8 cellular contexts compared by ENCODE assay signal in the genomic region with DNA sequence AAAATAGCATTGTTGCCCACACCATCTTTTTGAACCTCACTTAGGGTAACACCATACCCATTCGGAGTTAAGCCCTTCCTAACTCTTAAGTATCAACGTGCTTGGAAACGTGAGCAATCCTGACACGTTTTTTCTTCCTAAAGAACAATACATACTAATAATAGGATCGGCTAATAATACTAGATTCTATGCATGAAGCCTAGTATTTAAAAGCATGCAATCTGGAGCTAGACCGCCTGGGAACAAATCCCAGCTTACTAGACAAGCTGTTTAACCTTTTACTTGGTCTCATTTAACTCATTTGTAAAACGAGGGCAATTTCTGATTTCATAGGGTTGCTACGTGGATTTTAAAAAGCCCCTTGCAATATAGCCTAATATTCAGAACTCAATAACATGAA. TPM values are rescaled to one million over a fixed set of nuclear protein-coding genes. Genes with fewer than 3 reads are reported as not detected.
DNase-seq lines count a peak whose midpoint lies in the region; ATAC-seq and TF ChIP-seq lines count a peak whose summit lies in the region.

No MANE protein-coding gene starts in this region.

- H3K27ac ChIP-seq in A673 (ENCODE audit: low read depth, low read length, poor library complexity, severe bottlenecking) (peak overlapping the region; percentile 97), GM23248 (peak overlapping the region; percentile 93), skin epidermis (peak overlapping the region; percentile 72 to 100 (median 98))

- peak overlapping the region; percentile 64 for H3K4me3 ChIP-seq in A673 (ENCODE audit: low read depth, low read length, poor library complexity, severe bottlenecking)
- peak overlapping the region; percentile 93 for H3K4me3 ChIP-seq in GM23248
- peak overlapping the region; percentile 65 to 87 (median 76) for H3K4me3 ChIP-seq in skin epidermis

- H3K9ac ChIP-seq in GM23248: peak overlapping the region; percentile 92

- peaks cover 43% of the 10 kb centered on the region for H3K79me2 ChIP-seq in GM23248 (ENCODE audit: insufficient read depth)

- H3K27ac Mint-ChIP-seq in activated CD4-positive, alpha-beta memory T cell treated with anti-CD3 and anti-CD28 coated beads for 36 hours: peak overlapping the region; percentile 99

- peak; percentile 2 for DNase-seq in A673 (ENCODE audit: low spot score)
- peak; percentile 50 for DNase-seq in GM23248
- DNase-seq in activated CD4-positive, alpha-beta memory T cell treated with anti-CD3 and anti-CD28 coated beads for 36 hours: no peak
- no peak for DNase-seq in left ventricle myocardium superior
- DNase-seq in SHP77 treated with DMSO at 0.1 percent for 48 hours (lab: John Stamatoyannopoulos, UW): no peak
- no peak for DNase-seq in effector CD8-positive, alpha-beta T cell (lab: John Stamatoyannopoulos, UW)
- no peak for DNase-seq in LoVo (ENCODE audit: low spot score)

- POLR2A ChIA-PET in A673 (lab: Charles Lee; ENCODE audit: low non-redundant PET): interaction anchor here (0.6 kb wide), 1 partner anchor 148 kb away, joined by 3 read pairs; no protein-coding TSS in a partner anchor
- POLR2A ChIA-PET in activated CD4-positive, alpha-beta memory T cell treated with anti-CD3 and anti-CD28 coated beads for 36 hours (lab: Charles Lee): interaction anchor here (0.6 to 1.4 kb wide), 4 partner anchors 8 to 654 kb away, joined by 3 to 9 read pairs (median 4); partner anchors contain the start of gene NIPSNAP3A

- no peak for TF ChIP-seq CTCF in A673 (conservative IDR thresholded peaks at IDR 0.05; ENCODE audit: low read depth, low read length)

- H2AFZ ChIP-seq in GM23248: peak overlapping the region; percentile 96

- H4K20me1 ChIP-seq in GM23248 (ENCODE audit: insufficient read depth): no peaks in the 10 kb centered on the region

- H3K4me1 ChIP-seq in A673 (ENCODE audit: insufficient read depth, low read length, poor library complexity, severe bottlenecking) (peaks cover 18% of the 10 kb centered on the region), GM23248 (ENCODE audit: insufficient read depth) (peaks cover 25% of the 10 kb centered on the region)

- H3K27me3 ChIP-seq in A673 (replicated peaks; ENCODE audit: insufficient read depth, low read depth, low read length, poor library complexity) (no peaks in the 10 kb centered on the region), GM23248 (replicated peaks; ENCODE audit: insufficient read depth) (no peaks in the 10 kb centered on the region)

- BruUV-seq in A673 (replicated peaks; lab: Mats Ljungman, UMichigan): no TSS peak

- H3K9me3 ChIP-seq in A673 (ENCODE audit: low read depth, low read length, poor library complexity, severe bottlenecking) (no peaks in the 10 kb centered on the region), GM23248 (ENCODE audit: low read depth) (no peaks in the 10 kb centered on the region)

- peak overlapping the region; percentile 99 for H3K4me2 ChIP-seq in GM23248 (ENCODE audit: unreplicated experiment)

- in situ Hi-C loops in GM23248 (cut with MboI): no loop called here

- peaks cover 7% of the 10 kb centered on the region for H3K36me3 Mint-ChIP-seq in activated CD4-positive, alpha-beta memory T cell treated with anti-CD3 and anti-CD28 coated beads for 36 hours

- no peaks in the 10 kb centered on the region; the same call in 1 of the 2 replicates for H3K9me2 ChIP-seq in GM23248 (ENCODE audit: insufficient read depth)

- H3K4me3 Mint-ChIP-seq in activated CD4-positive, alpha-beta memory T cell treated with anti-CD3 and anti-CD28 coated beads for 36 hours: peak overlapping the region; percentile 90

- H3K4me1 Mint-ChIP-seq in activated CD4-positive, alpha-beta memory T cell treated with anti-CD3 and anti-CD28 coated beads for 36 hours (ENCODE audit: low read depth): peaks cover 32% of the 10 kb centered on the region

- intact Hi-C loops in A673 (cut with micrococcal nuclease; ENCODE audit: unreplicated experiment) (no loop called here), left ventricle myocardium superior (cut with micrococcal nuclease) (no loop called here)
- intact Hi-C loops in activated CD4-positive, alpha-beta memory T cell treated with anti-CD3 and anti-CD28 coated beads for 36 hours (cut with micrococcal nuclease): loop anchor here (5.0 to 10.0 kb wide), 2 partner anchors 902 to 1354 kb away; partner anchors contain the start of gene FSD1L

- H3K9me3 Mint-ChIP-seq in activated CD4-positive, alpha-beta memory T cell treated with anti-CD3 and anti-CD28 coated beads for 36 hours: no peaks in the 10 kb centered on the region

- WGBS in GM23248 (ENCODE audit: low coverage in 1 of 2, low lambda C conversion rate in 2 of 2, missing lambda C conversion rate in 2 of 2), 2 experiments: 3% methylated on average over 8 of the region's 8 CpGs

- CTCF ChIA-PET in A673 (lab: Charles Lee): no interaction called here
- CTCF ChIA-PET in activated CD4-positive, alpha-beta memory T cell treated with anti-CD3 and anti-CD28 coated beads for 36 hours (lab: Charles Lee): interaction anchor here (0.6 kb wide), 1 partner anchor 9 kb away, joined by 3 read pairs; no protein-coding TSS in a partner anchor

- H3K36me3 ChIP-seq in A673 (ENCODE audit: insufficient read depth, low read length, poor library complexity, severe bottlenecking): peaks cover 13% of the 10 kb centered on the region
- no peaks in the 10 kb centered on the region for H3K36me3 ChIP-seq in GM23248 (ENCODE audit: low read depth)

- H3F3A ChIP-seq in GM23248 (ENCODE audit: insufficient read depth): peaks cover 16% of the 10 kb centered on the region

- no peaks in the 10 kb centered on the region for H3K27me3 Mint-ChIP-seq in activated CD4-positive, alpha-beta memory T cell treated with anti-CD3 and anti-CD28 coated beads for 36 hours

- ATAC-seq in left ventricle myocardium superior: peak; percentile 3

RNA-seq across cellular contexts. Expression of gene SMC2, which starts 0.9 kb away (rescaled TPM):
- 67.9 and 73.6 TPM in 2 replicates for total RNA-seq in A673 (2021)
- total RNA-seq in GM23248 (2014; rRNA removed; shearing (Covaris generic)): 13.4 and 15.8 TPM in 2 replicates
- polyA plus RNA-seq in GM23248 (2016; fragmentation: Nextera tagmentation; extraction: Ambion mirVana): 26.9 and 27.9 TPM in 2 replicates
- 10 to 100 TPM; 61.0 to 61.9 TPM for total RNA-seq in activated CD4-positive, alpha-beta memory T cell treated with anti-CD3 and anti-CD28 coated beads for 36 hours
- total RNA-seq in left ventricle myocardium superior: 10.0 TPM

Comparison
In these comparisons a context has a peak if more than half of its experiments do, and no peak if none do; other contexts are left out.
1. DNase-seq: peak in A673 (single experiment) and GM23248 (single experiment); none in activated CD4-positive, alpha-beta memory T cell treated with anti-CD3 and anti-CD28 coated beads for 36 hours (single experiment), left ventricle myocardium superior (single experiment), SHP77 treated with DMSO at 0.1 percent for 48 hours (single experiment), effector CD8-positive, alpha-beta T cell (single experiment) and LoVo (single experiment).
2. Peak in every context shown above with its lines, with median percentiles within 50 percentile points of each other: H3K27ac ChIP-seq and H3K4me3 ChIP-seq.